Comparison of ENCODE assay signal across 14 cellular contexts in the genomic region with DNA sequence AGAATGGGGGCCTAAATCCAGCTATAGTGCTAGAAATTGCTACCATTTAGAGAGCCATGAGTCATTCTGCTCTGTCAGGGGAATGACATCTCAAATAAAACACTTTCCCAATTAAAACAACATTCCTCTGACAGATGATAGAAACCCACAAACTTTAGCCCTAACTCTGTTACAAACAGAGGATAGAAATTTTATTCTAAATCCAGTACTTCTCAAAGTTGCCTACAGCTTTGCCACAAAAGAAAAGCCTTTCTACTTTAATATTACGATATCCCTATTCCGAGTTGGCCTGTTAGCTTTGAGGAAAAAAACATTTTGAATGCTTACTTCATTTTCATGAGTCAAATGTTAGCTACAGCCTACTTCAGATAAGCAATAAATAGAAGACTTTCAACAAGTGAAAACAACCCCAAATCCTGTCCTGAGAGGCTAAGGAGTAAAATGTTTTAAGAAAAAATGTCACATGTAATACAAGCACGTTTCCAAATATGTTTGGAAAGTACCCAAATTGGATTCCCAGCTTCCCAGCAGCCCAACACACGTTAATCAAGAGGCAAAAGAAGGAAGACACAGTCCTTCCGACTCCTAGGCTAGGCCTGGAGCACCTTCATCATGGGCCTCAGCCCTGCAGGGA.
DNase-seq lines count a peak whose midpoint lies in the region; ATAC-seq and TF ChIP-seq lines count a peak whose summit lies in the region.
"Had no signal": no experiment of that assay in that cellular context is flagged by ENCODE, and none has a peak within 500 bp of the region (broad histone marks: within the 10 kb centered on the region; RNA-seq: fewer than 3 reads in every experiment).

No MANE protein-coding gene starts in this region.

- H3K27ac Mint-ChIP-seq in CD4-positive, alpha-beta T cell = no peak overlapping the region
- H3K27ac Mint-ChIP-seq: CD4-positive, CD25-positive, alpha-beta regulatory T cell; stimulated activated naive B cell treated with anti-CD40 and anti-IgM and Interleukin-4, amounts not matched to agents 10 μg/mL and 1 μg/mL and 100 μg/mL, for 72 hours had no signal

- H3K27me3 Mint-ChIP-seq in CD4-positive, alpha-beta T cell = no peaks in the 10 kb centered on the region
- H3K27me3 Mint-ChIP-seq: CD4-positive, CD25-positive, alpha-beta regulatory T cell; stimulated activated naive B cell treated with anti-CD40 and anti-IgM and Interleukin-4, amounts not matched to agents 10 μg/mL and 1 μg/mL and 100 μg/mL, for 72 hours had no signal

- ATAC-seq in SK-N-SH treated with all-trans-retinoic acid at 6 μM for 48 hours (peak; percentile 71), HG03521 (IDR thresholded peaks at IDR 0.05; ENCODE audit: unreplicated experiment) (no peak), GM19324 (IDR thresholded peaks at IDR 0.05; ENCODE audit: low FRiP score, unreplicated experiment) (no peak)
- ATAC-seq in CD4-positive, alpha-beta T cell (ENCODE audit: poor library complexity) = no peak
- ATAC-seq: left colon; stimulated activated naive B cell treated with anti-CD40 and anti-IgM and Interleukin-4, amounts not matched to agents 10 μg/mL and 1 μg/mL and 100 μg/mL, for 72 hours had no signal

- H3K4me1 Mint-ChIP-seq in CD4-positive, alpha-beta T cell (ENCODE audit: low read depth) = no peaks in the 10 kb centered on the region

- H3K27ac ChIP-seq in CD4-positive, alpha-beta T cell (ENCODE audit: low read depth, low read length) = no peak overlapping the region

- H3K36me3 Mint-ChIP-seq in CD4-positive, alpha-beta T cell (ENCODE audit: low read depth) = peaks cover 53% of the 10 kb centered on the region

- no peaks in the 10 kb centered on the region for H3K9me3 ChIP-seq in CD4-positive, alpha-beta T cell (ENCODE audit: control insufficient read depth, low read length)

- intact Hi-C loops in CD4-positive, alpha-beta T cell (cut with DNase I, micrococcal nuclease) = loop anchor here in 1 of 2 experiments (5.0 kb wide), 1 partner anchor 322 kb away; no protein-coding TSS in a partner anchor

- H3K4me3 Mint-ChIP-seq in CD4-positive, alpha-beta T cell = no peak overlapping the region
- H3K4me3 Mint-ChIP-seq: CD4-positive, CD25-positive, alpha-beta regulatory T cell; stimulated activated naive B cell treated with anti-CD40 and anti-IgM and Interleukin-4, amounts not matched to agents 10 μg/mL and 1 μg/mL and 100 μg/mL, for 72 hours had no signal

- CTCF ChIA-PET in CD4-positive, alpha-beta T cell (lab: Charles Lee) = no interaction called here

- H3K9me3 Mint-ChIP-seq in CD4-positive, alpha-beta T cell = no peaks in the 10 kb centered on the region
- H3K9me3 Mint-ChIP-seq: CD4-positive, CD25-positive, alpha-beta regulatory T cell; stimulated activated naive B cell treated with anti-CD40 and anti-IgM and Interleukin-4, amounts not matched to agents 10 μg/mL and 1 μg/mL and 100 μg/mL, for 72 hours had no signal

- POLR2A ChIA-PET in CD4-positive, alpha-beta T cell (lab: Charles Lee) = no interaction called here

- no peak for TF ChIP-seq CTCF in foreskin fibroblast (IDR thresholded peaks at IDR 0.05; ENCODE audit: low read depth, low read length)
- no peak for TF ChIP-seq CTCF in CD4-positive, alpha-beta T cell (IDR thresholded peaks at IDR 0.05)

- H3K27me3 ChIP-seq in CD4-positive, alpha-beta T cell (ENCODE audit: control insufficient read depth, insufficient read depth, low read length) = no peaks in the 10 kb centered on the region

- no peak overlapping the region for H3K4me3 ChIP-seq in foreskin fibroblast (ENCODE audit: low read depth in 1 of 2, low read length in 2 of 2)

- DNase-seq in COLO829 (ENCODE audit: low spot score) (peak; percentile 71), foreskin fibroblast (peak; percentile 65 to 85), renal cortical epithelial cell (ENCODE audit: low read depth) (peak; percentile 85), SHP77 treated with DMSO at 0.1 percent for 48 hours (lab: John Stamatoyannopoulos, UW) (no peak)
- DNase-seq in CD4-positive, alpha-beta T cell = no peak
- DNase-seq: activated CD8-positive, alpha-beta memory T cell treated with anti-CD3 and anti-CD28 coated beads, Interleukin-2, amount 50 U/mL, for 48 hours; CD4-positive, CD25-positive, alpha-beta regulatory T cell; dermis blood vessel endothelial cell; left colon; NCI-H2107; stimulated activated naive B cell treated with anti-CD40 and anti-IgM and Interleukin-4, amounts not matched to agents 10 μg/mL and 1 μg/mL and 100 μg/mL, for 72 hours had no signal

TF ChIP-seq in SK-N-SH treated with all-trans-retinoic acid at 6 μM for 48 hours, 23 proteins besides CTCF, POLR2A, EP300 and RAD21:
- TF ChIP-seq ZC3H10 (CRISPR knock-in tag; IDR thresholded peaks at IDR 0.05) (no peak), ZFP3 (CRISPR knock-in tag; IDR thresholded peaks at IDR 0.05) (no peak), ISL1 (CRISPR knock-in tag; IDR thresholded peaks at IDR 0.05) (peak; percentile 66), GLIS3 (CRISPR knock-in tag; IDR thresholded peaks at IDR 0.05) (no peak), SNAI2 (CRISPR knock-in tag; IDR thresholded peaks at IDR 0.05) (no peak), TCF4 (CRISPR knock-in tag; IDR thresholded peaks at IDR 0.05; ENCODE audit: borderline replicate concordance) (no peak), TOX (CRISPR knock-in tag; IDR thresholded peaks at IDR 0.05; ENCODE audit: borderline replicate concordance) (no peak), OSR1 (CRISPR knock-in tag; IDR thresholded peaks at IDR 0.05) (no peak)
- TF ChIP-seq, protein P1, sequence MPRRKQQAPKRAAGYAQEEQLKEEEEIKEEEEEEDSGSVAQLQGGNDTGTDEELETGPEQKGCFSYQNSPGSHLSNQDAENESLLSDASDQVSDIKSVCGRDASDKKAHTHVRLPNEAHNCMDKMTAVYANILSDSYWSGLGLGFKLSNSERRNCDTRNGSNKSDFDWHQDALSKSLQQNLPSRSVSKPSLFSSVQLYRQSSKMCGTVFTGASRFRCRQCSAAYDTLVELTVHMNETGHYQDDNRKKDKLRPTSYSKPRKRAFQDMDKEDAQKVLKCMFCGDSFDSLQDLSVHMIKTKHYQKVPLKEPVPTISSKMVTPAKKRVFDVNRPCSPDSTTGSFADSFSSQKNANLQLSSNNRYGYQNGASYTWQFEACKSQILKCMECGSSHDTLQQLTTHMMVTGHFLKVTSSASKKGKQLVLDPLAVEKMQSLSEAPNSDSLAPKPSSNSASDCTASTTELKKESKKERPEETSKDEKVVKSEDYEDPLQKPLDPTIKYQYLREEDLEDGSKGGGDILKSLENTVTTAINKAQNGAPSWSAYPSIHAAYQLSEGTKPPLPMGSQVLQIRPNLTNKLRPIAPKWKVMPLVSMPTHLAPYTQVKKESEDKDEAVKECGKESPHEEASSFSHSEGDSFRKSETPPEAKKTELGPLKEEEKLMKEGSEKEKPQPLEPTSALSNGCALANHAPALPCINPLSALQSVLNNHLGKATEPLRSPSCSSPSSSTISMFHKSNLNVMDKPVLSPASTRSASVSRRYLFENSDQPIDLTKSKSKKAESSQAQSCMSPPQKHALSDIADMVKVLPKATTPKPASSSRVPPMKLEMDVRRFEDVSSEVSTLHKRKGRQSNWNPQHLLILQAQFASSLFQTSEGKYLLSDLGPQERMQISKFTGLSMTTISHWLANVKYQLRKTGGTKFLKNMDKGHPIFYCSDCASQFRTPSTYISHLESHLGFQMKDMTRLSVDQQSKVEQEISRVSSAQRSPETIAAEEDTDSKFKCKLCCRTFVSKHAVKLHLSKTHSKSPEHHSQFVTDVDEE (CRISPR knock-in tag; IDR thresholded peaks at IDR 0.05) = no peak

Comparison
In these comparisons a context has a peak if more than half of its experiments do, and no peak if none do; other contexts are left out.
1. DNase-seq: peak in COLO829 (single experiment), foreskin fibroblast (2 of 2) and renal cortical epithelial cell (single experiment); none in SHP77 treated with DMSO at 0.1 percent for 48 hours (single experiment) and CD4-positive, alpha-beta T cell (0 of 10).